8 cellular contexts compared by ENCODE assay signal in the genomic region with DNA sequence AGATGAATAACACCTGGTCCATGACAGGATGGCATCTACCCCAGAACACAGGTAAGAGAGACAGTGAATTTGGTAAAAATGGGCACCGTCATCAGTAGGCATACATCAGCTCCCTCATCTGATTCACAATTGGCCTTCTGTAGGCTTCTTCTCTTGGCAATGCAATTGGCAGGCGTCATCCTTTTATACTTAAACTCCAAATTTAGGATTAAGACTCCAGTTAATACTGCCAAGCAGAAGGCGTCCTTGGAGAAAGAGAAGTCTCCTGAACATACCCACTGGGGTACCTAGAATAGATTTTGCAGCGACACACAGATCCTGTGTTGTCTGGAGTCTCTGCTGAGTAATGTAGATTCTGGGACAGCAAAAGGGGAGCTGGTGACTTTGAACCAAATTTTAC. TPM values are rescaled to one million over a fixed set of nuclear protein-coding genes. Genes with fewer than 3 reads are reported as not detected.
DNase-seq lines count a peak whose midpoint lies in the region; ATAC-seq and TF ChIP-seq lines count a peak whose summit lies in the region.

No MANE protein-coding gene starts in this region.

- H3K9me3 ChIP-seq in body of pancreas: no peaks in the 10 kb centered on the region
- no peaks in the 10 kb centered on the region for H3K9me3 ChIP-seq in mesenchymal stem cell (ENCODE audit: control insufficient read depth, low read length)
- no peaks in the 10 kb centered on the region for H3K9me3 ChIP-seq in aorta (ENCODE audit: control insufficient read depth, low read length)

- 43 to 47% methylated on average over 4 of the region's 4 CpGs for WGBS in body of pancreas, 2 donors
- WGBS in mesenchymal stem cell: 76% methylated on average over 4 of the region's 4 CpGs
- 19 to 22% methylated on average over 4 of the region's 4 CpGs for WGBS in aorta, 2 donors

- H3K4me3 ChIP-seq in body of pancreas: peak overlapping the region in 1 of 2 donors; percentile 68
- peak overlapping the region in 1 of 2 experiments; percentile 96 for H3K4me3 ChIP-seq in mesenchymal stem cell (ENCODE audit: insufficient read depth in 1 of 2, low read depth in 1 of 2, low read length in 2 of 2)
- H3K4me3 ChIP-seq in aorta (ENCODE audit: low read length in 2 of 2): peak overlapping the region; percentile 54 to 65

- H4K91ac ChIP-seq in mesenchymal stem cell (ENCODE audit: low read length): no peak overlapping the region

- peak; percentile 12 for ATAC-seq in HG03354 (IDR thresholded peaks at IDR 0.05; ENCODE audit: poor library complexity, severe bottlenecking, unreplicated experiment)
- ATAC-seq in body of pancreas: peak; percentile 1
- ATAC-seq in aorta (ENCODE audit: low FRiP score): no peak
- ATAC-seq in HG02981 (IDR thresholded peaks at IDR 0.05; ENCODE audit: unreplicated experiment): no peak
- ATAC-seq in GM21447 (IDR thresholded peaks at IDR 0.05; ENCODE audit: unreplicated experiment): no peak

- no peak overlapping the region for H3K18ac ChIP-seq in mesenchymal stem cell (ENCODE audit: low read depth in 1 of 2, low read length in 2 of 2)

- H3K27ac ChIP-seq in body of pancreas: peak overlapping the region in 1 of 4 donors; percentile 70
- H3K27ac ChIP-seq in mesenchymal stem cell (ENCODE audit: low read length, poor library complexity, severe bottlenecking): no peak overlapping the region
- no peak overlapping the region for H3K27ac ChIP-seq in aorta (ENCODE audit: low read depth in 1 of 2, low read length in 2 of 2)

- no peak overlapping the region for H2BK5ac ChIP-seq in mesenchymal stem cell (ENCODE audit: low read depth, low read length, poor library complexity, severe bottlenecking)

- H3K9ac ChIP-seq in mesenchymal stem cell (ENCODE audit: low read length): peak overlapping the region; percentile 92

- H3K4me1 ChIP-seq in body of pancreas: peaks cover 9% of the 10 kb centered on the region
- H3K4me1 ChIP-seq in mesenchymal stem cell (ENCODE audit: control insufficient read depth, insufficient read depth, low read depth, low read length): no peaks in the 10 kb centered on the region
- H3K4me1 ChIP-seq in aorta (ENCODE audit: control insufficient read depth in 1 of 2, insufficient read depth in 2 of 2, low read length in 2 of 2): no peaks in the 10 kb centered on the region

- H4K8ac ChIP-seq in mesenchymal stem cell (ENCODE audit: low read length): no peak overlapping the region

- H3K14ac ChIP-seq in mesenchymal stem cell (ENCODE audit: low read length in 2 of 2): no peak overlapping the region

- peak overlapping the region; percentile 87 for H3K4me2 ChIP-seq in mesenchymal stem cell (ENCODE audit: low read length, poor library complexity, severe bottlenecking)

- H2AFZ ChIP-seq in mesenchymal stem cell (ENCODE audit: low read depth, low read length): peak overlapping the region; percentile 84

- no peaks in the 10 kb centered on the region for H3K79me1 ChIP-seq in mesenchymal stem cell (replicated peaks; ENCODE audit: low read length, poor library complexity, severe bottlenecking)

- TF ChIP-seq CTCF in body of pancreas (IDR thresholded peaks at IDR 0.05): no peak

- no peak overlapping the region for H3K4ac ChIP-seq in mesenchymal stem cell (ENCODE audit: low read depth in 1 of 2, low read length in 2 of 2)

- no peak for TF ChIP-seq POLR2A in body of pancreas (IDR thresholded peaks at IDR 0.05)

- no peak overlapping the region for H2AK5ac ChIP-seq in mesenchymal stem cell (ENCODE audit: low read length, severe bottlenecking)

- DNase-seq in D341Med (ENCODE audit: low spot score) (peak; percentile 26), body of pancreas (no peak), mesenchymal stem cell (no peak), aorta (no peak), NCI-H187 treated with DMSO at 0.1 percent for 48 hours (lab: John Stamatoyannopoulos, UW) (no peak)

- no peak overlapping the region for H2BK12ac ChIP-seq in mesenchymal stem cell (ENCODE audit: low read length in 2 of 2)

- no peak overlapping the region for H3K23ac ChIP-seq in mesenchymal stem cell (ENCODE audit: low read length in 2 of 2)

- H2BK15ac ChIP-seq in mesenchymal stem cell (ENCODE audit: low read depth, poor library complexity, severe bottlenecking): no peak overlapping the region

- H3K27me3 ChIP-seq in body of pancreas: no peaks in the 10 kb centered on the region
- H3K27me3 ChIP-seq in mesenchymal stem cell (ENCODE audit: control insufficient read depth in 1 of 2, insufficient read depth in 1 of 2, low read length in 2 of 2): peaks cover 5 to 7% of the 10 kb centered on the region in 2 experiments
- H3K27me3 ChIP-seq in aorta (ENCODE audit: control insufficient read depth in 1 of 2, insufficient read depth in 2 of 2, low read length in 1 of 2): no peaks in the 10 kb centered on the region

- H3K36me3 ChIP-seq in body of pancreas (replicated peaks in 1 of 2; ENCODE audit: insufficient read depth in 1 of 2, low read depth in 2 of 2) (no peaks in the 10 kb centered on the region), mesenchymal stem cell (ENCODE audit: control insufficient read depth in 1 of 2, insufficient read depth in 2 of 2, low read depth in 1 of 2, low read length in 2 of 2) (no peaks in the 10 kb centered on the region), aorta (ENCODE audit: control insufficient read depth in 1 of 2, insufficient read depth in 2 of 2, low read length in 1 of 2) (no peaks in the 10 kb centered on the region)

- H2BK120ac ChIP-seq in mesenchymal stem cell (ENCODE audit: low read depth, low read length): no peak overlapping the region

- intact Hi-C loops in body of pancreas (cut with DNase I): no loop called here
- intact Hi-C loops in aorta (cut with DNase I): loop anchor here in 1 of 2 donors (10.0 kb wide), 1 partner anchor 106 kb away; a partner anchor contains a TSS

RNA-seq across cellular contexts. Expression of a gene that starts 0.6 kb away (rescaled TPM):
- total RNA-seq in body of pancreas: 10 to 100 TPM in 1 of 2 donors, 1 to 10 TPM in 1; 9.9 to 40.9 TPM
- polyA plus RNA-seq in mesenchymal stem cell (2013, experiment 1 of 2): 3.9 TPM
- polyA plus RNA-seq in mesenchymal stem cell (2013, experiment 2 of 2): 4.5 TPM
- 1 to 10 TPM; 2.9 to 5.4 TPM for total RNA-seq in aorta
- polyA plus RNA-seq in aorta: 1 to 10 TPM; 3.1 to 8.0 TPM

Comparison
In these comparisons a context has a peak if more than half of its experiments do, and no peak if none do; other contexts are left out.
1. ATAC-seq: peak in HG03354 (single experiment) and body of pancreas (single experiment); none in aorta (single experiment), HG02981 (single experiment) and GM21447 (single experiment).